19 cellular contexts compared by ENCODE assay signal in the genomic region with DNA sequence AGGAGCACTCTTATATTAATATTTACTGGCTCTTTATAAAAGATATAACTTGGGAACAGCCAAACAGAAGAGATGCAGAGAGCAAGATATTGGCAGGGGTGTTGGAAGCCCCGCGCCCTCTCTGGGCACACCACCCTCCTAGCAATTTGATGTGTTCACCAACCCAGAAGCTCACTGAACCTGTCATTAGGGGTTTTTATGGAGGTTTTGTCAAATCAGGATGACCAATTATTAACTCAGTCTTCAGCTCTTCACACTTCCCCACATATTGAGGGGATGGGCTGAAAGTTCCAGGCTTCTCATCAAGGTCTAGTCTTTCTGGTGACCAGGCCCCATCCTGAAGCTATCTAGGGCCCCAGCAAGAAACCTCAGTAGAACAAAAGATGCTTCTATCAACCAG. TPM values are rescaled to one million over a fixed set of nuclear protein-coding genes. Genes with fewer than 3 reads are reported as not detected.
DNase-seq lines count a peak whose midpoint lies in the region; ATAC-seq and TF ChIP-seq lines count a peak whose summit lies in the region.
"Had no signal": no experiment of that assay in that cellular context is flagged by ENCODE, and none has a peak within 500 bp of the region (broad histone marks: within the 10 kb centered on the region; RNA-seq: fewer than 3 reads in every experiment).

No MANE protein-coding gene starts in this region.

- no peaks in the 10 kb centered on the region for H3K9me3 ChIP-seq in BLaER1
- H3K9me3 ChIP-seq in H9 (ENCODE audit: control insufficient read depth, low read depth, low read length) = no peaks in the 10 kb centered on the region
- no peaks in the 10 kb centered on the region for H3K9me3 ChIP-seq in adrenal gland (replicated peaks in 1 of 3)
- H3K9me3 ChIP-seq: HAP-1 had no signal

- no peak overlapping the region for H4K91ac ChIP-seq in H9 (ENCODE audit: insufficient read length, low read depth, low read length)

- H3K4me1 ChIP-seq in BLaER1 = peaks cover 36% of the 10 kb centered on the region
- peaks cover 2% of the 10 kb centered on the region for H3K4me1 ChIP-seq in H9 (ENCODE audit: insufficient read depth, low read length)
- H3K4me1 ChIP-seq in adrenal gland (replicated peaks in 1 of 2) = peaks cover 0 to 5% of the 10 kb centered on the region in 2 donors
- H3K4me1 ChIP-seq: HAP-1 had no signal

- H3K4me3 Mint-ChIP-seq in H9 (no peak overlapping the region), mesothelial cell of epicardium (no peak overlapping the region)
- H3K4me3 Mint-ChIP-seq: CD4-positive, alpha-beta memory T cell had no signal

- no peak overlapping the region for H3K4me3 ChIP-seq in BLaER1
- no peak overlapping the region for H3K4me3 ChIP-seq in HL-60 (replicated peaks; ENCODE audit: insufficient read depth, low read length)
- H3K4me3 ChIP-seq in adrenal gland = no peak overlapping the region
- H3K4me3 ChIP-seq: HAP-1 had no signal

- no peaks in the 10 kb centered on the region for H3K36me3 ChIP-seq in BLaER1
- no peaks in the 10 kb centered on the region for H3K36me3 ChIP-seq in adrenal gland (replicated peaks in 1 of 2)
- H3K36me3 ChIP-seq: HAP-1 had no signal

- H3K36me3 Mint-ChIP-seq in H9 (ENCODE audit: insufficient read depth in 1 of 3, low read depth in 3 of 3) (no peaks in the 10 kb centered on the region), mesothelial cell of epicardium (peaks cover 2% of the 10 kb centered on the region)

- H3K27me3 ChIP-seq in BLaER1 = no peaks in the 10 kb centered on the region
- no peaks in the 10 kb centered on the region for H3K27me3 ChIP-seq in H9 (ENCODE audit: insufficient read depth, low read length)
- H3K27me3 ChIP-seq in HL-60 (ENCODE audit: insufficient read depth, poor library complexity, severe bottlenecking) = no peaks in the 10 kb centered on the region
- H3K27me3 ChIP-seq in adrenal gland = no peaks in the 10 kb centered on the region

- no peaks in the 10 kb centered on the region for H3K23me2 ChIP-seq in H9 (ENCODE audit: insufficient read length, low read depth, low read length, poor library complexity, severe bottlenecking)

- no peak overlapping the region for H4K8ac ChIP-seq in H9 (replicated peaks; ENCODE audit: insufficient read length, low read depth, low read length)

- no CpG with 5 or more reads among the region's 2 CpGs for WGBS in H9 (ENCODE audit: extremely low coverage, insufficient read length, low lambda C conversion rate)
- WGBS in adrenal gland, 4 donors = 95 to 100% (median 98%) methylated on average over 2 of the region's 2 CpGs

- no peak overlapping the region for H2BK20ac ChIP-seq in H9 (ENCODE audit: low read depth, low read length, poor library complexity, severe bottlenecking)

- in situ Hi-C loops in G401 (cut with HindIII; ENCODE audit: low sequenced_read_pairs) = no loop called here

- H3K27ac Mint-ChIP-seq in H9 = peak overlapping the region in 2 of 3 experiments; percentile 34 to 60; a peak in 2 of 7 replicates
- H3K27ac Mint-ChIP-seq in mesothelial cell of epicardium = peak overlapping the region; percentile 30
- H3K27ac Mint-ChIP-seq: CD4-positive, alpha-beta memory T cell had no signal

- H3K4ac ChIP-seq in H9 (ENCODE audit: low read depth, low read length) = no peak overlapping the region

- TF ChIP-seq CTCF in H9 (conservative IDR thresholded peaks at IDR 0.05) (no peak), HL-60 (IDR thresholded peaks at IDR 0.05; ENCODE audit: insufficient read depth, low read length) (no peak), mesothelial cell of epicardium (IDR thresholded peaks at IDR 0.05; ENCODE audit: unreplicated experiment) (no peak), adrenal gland (IDR thresholded peaks at IDR 0.05) (no peak)

- no peak overlapping the region for H2BK120ac ChIP-seq in H9 (ENCODE audit: low read depth, low read length, poor library complexity, severe bottlenecking)

- no peak overlapping the region for H2BK12ac ChIP-seq in H9 (ENCODE audit: insufficient read length, low read depth, low read length)

- H3K79me2 ChIP-seq in H9 (ENCODE audit: insufficient read depth, low read length) = no peaks in the 10 kb centered on the region

- H3K9me3 Mint-ChIP-seq in H9 (no peaks in the 10 kb centered on the region), mesothelial cell of epicardium (no peaks in the 10 kb centered on the region)
- H3K9me3 Mint-ChIP-seq: CD4-positive, alpha-beta memory T cell had no signal

- no peaks in the 10 kb centered on the region for H4K20me1 ChIP-seq in BLaER1
- no peaks in the 10 kb centered on the region for H4K20me1 ChIP-seq in H9 (ENCODE audit: control insufficient read depth, insufficient read depth, insufficient read length)

- DNase-seq in H9 = no peak
- no peak for DNase-seq in HL-60 (ENCODE audit: low read depth in 1 of 2, low spot score in 1 of 2)
- DNase-seq in mesothelial cell of epicardium (ENCODE audit: low spot score in 2 of 2, unreplicated experiment in 2 of 2) = no peak
- no peak for DNase-seq in G401 (ENCODE audit: low spot score)
- DNase-seq in adrenal gland = no peak
- DNase-seq: 8988T; ACHN; CD4-positive, alpha-beta memory T cell; DMS153; DMS79 treated with DMSO at 0.1 percent for 48 hours; EL; GDM1; GOT3 had no signal

- no peak overlapping the region for H4K5ac ChIP-seq in H9 (ENCODE audit: insufficient read length, low read depth, low read length)

- no peak overlapping the region for H3K18ac ChIP-seq in H9 (ENCODE audit: insufficient read length, low read depth, low read length)

- H2BK5ac ChIP-seq in H9 (ENCODE audit: insufficient read length, low read length) = no peak overlapping the region

- H3K4me1 Mint-ChIP-seq in H9 (peaks cover 6 to 14% of the 10 kb centered on the region in 2 experiments; a peak in 3 of 4 replicates), mesothelial cell of epicardium (peaks cover 12% of the 10 kb centered on the region)

- intact Hi-C loops in adrenal gland (cut with DNase I) = no loop called here

- no peak for TF ChIP-seq POLR2A in adrenal gland (IDR thresholded peaks at IDR 0.05)

- H3K56ac ChIP-seq in H9 (ENCODE audit: insufficient read length, low read depth, low read length) = no peak overlapping the region

- no peak overlapping the region for H2AFZ ChIP-seq in H9 (ENCODE audit: low read length)

- H2AK5ac ChIP-seq in H9 (ENCODE audit: insufficient read length, low read length) = no peak overlapping the region

- H3T11ph ChIP-seq in H9 (ENCODE audit: low read length) = no peak overlapping the region

- no peak overlapping the region for H2BK15ac ChIP-seq in H9 (ENCODE audit: low read depth, low read length)

- no peak overlapping the region for H3K23ac ChIP-seq in H9 (ENCODE audit: insufficient read length, low read depth, low read length)

- H3K14ac ChIP-seq in H9 (ENCODE audit: insufficient read depth, low read length) = no peak overlapping the region

- H3K4me2 ChIP-seq in BLaER1 (peak overlapping the region; percentile 74), H9 (ENCODE audit: insufficient read depth, insufficient read length, low read length) (no peak overlapping the region)
- H3K4me2 ChIP-seq: KMS-11 had no signal

- no peaks in the 10 kb centered on the region for H3K79me1 ChIP-seq in H9 (ENCODE audit: insufficient read depth, low read depth, low read length, poor library complexity, severe bottlenecking)

- H3K27ac ChIP-seq in BLaER1 (peak overlapping the region; percentile 89), H9 (ENCODE audit: insufficient read length, low read depth, low read length) (no peak overlapping the region), HL-60 (replicated peaks) (peak overlapping the region; percentile 89), adrenal gland (no peak overlapping the region)
- H3K27ac ChIP-seq: C4-2B, KMS-11 had no signal

- ATAC-seq in HG02678 (IDR thresholded peaks at IDR 0.05; ENCODE audit: unreplicated experiment) = no peak
- ATAC-seq: HepG2 had no signal

- H3K9ac ChIP-seq in BLaER1 = peak overlapping the region; percentile 59; the same call in 1 of the 2 replicates
- H3K9ac ChIP-seq in H9 (ENCODE audit: extremely low read depth, insufficient read length, low read length) = no peak overlapping the region
- H3K9ac ChIP-seq: KMS-11 had no signal

- no peaks in the 10 kb centered on the region for H3K27me3 Mint-ChIP-seq in H9 (ENCODE audit: low read depth)
- H3K27me3 Mint-ChIP-seq in mesothelial cell of epicardium (ENCODE audit: low read depth) = no peaks in the 10 kb centered on the region
- H3K27me3 Mint-ChIP-seq: CD4-positive, alpha-beta memory T cell had no signal

RNA-seq across cellular contexts. Expression of gene INO80D, which starts 10.9 kb away (rescaled TPM):
- 45.7 and 46.0 TPM in 2 replicates for total RNA-seq in H9 (2021)
- 21.4 to 23.1 TPM (median 21.7 TPM) in 3 replicates for total RNA-seq in mesothelial cell of epicardium
- 1.7 and 2.7 TPM in 2 replicates for total RNA-seq in G401 (2014; rRNA removed; shearing (Covaris generic))
- 10 to 100 TPM; 12.0 to 24.6 (median 19.3) TPM for total RNA-seq in adrenal gland
- polyA plus RNA-seq in adrenal gland = 1 to 10 TPM; 2.7 to 5.6 (median 4.6) TPM

Comparison
In these comparisons a context has a peak if more than half of its experiments do, and no peak if none do; other contexts are left out.
1. H3K27ac ChIP-seq: peak in BLaER1 (single experiment) and HL-60 (single experiment); none in H9 (single experiment) and adrenal gland (0 of 5).